Comparison of ENCODE assay signal across 23 cellular contexts in genomic region chr13:48315981-48316380, GRCh38. TPM values are rescaled to one million over a fixed set of nuclear protein-coding genes. Genes with fewer than 3 reads are reported as not detected.
DNase-seq lines count a peak whose midpoint lies in the region; ATAC-seq and TF ChIP-seq lines count a peak whose summit lies in the region.
"Had no signal": no experiment of that assay in that cellular context is flagged by ENCODE, and none has a peak within 500 bp of the region (broad histone marks: within the 10 kb centered on the region; RNA-seq: fewer than 3 reads in every experiment).

No MANE protein-coding gene starts in this region.

- H3K36me3 ChIP-seq in osteoblast (ENCODE audit: insufficient read depth, low read length), result peaks cover 12% of the 10 kb centered on the region
- no peaks in the 10 kb centered on the region for H3K36me3 ChIP-seq in MM.1S (replicated peaks; ENCODE audit: insufficient read depth, low read length)
- no peaks in the 10 kb centered on the region for H3K36me3 ChIP-seq in breast epithelium

- H3F3A ChIP-seq in MM.1S (ENCODE audit: insufficient read depth, low read length), result no peaks in the 10 kb centered on the region

- TF ChIP-seq POLR2A in breast epithelium (IDR thresholded peaks at IDR 0.05), result no peak

- H3K9me3 ChIP-seq in T-helper 17 cell (ENCODE audit: control insufficient read depth, low read length, poor library complexity, severe bottlenecking) (no peaks in the 10 kb centered on the region), osteoblast (ENCODE audit: low read depth, low read length) (no peaks in the 10 kb centered on the region), MM.1S (replicated peaks; ENCODE audit: insufficient read depth, low read length) (no peaks in the 10 kb centered on the region), breast epithelium (peaks cover 3 to 4% of the 10 kb centered on the region in 2 donors)

- H3K27ac Mint-ChIP-seq in activated naive CD8-positive, alpha-beta T cell treated with anti-CD3 and anti-CD28 coated beads for 36 hours, result peak overlapping the region; percentile 11
- no peak overlapping the region for H3K27ac Mint-ChIP-seq in activated naive CD8-positive, alpha-beta T cell treated with anti-CD3 and anti-CD28 coated beads, Interleukin-2, amount 50 U/mL, for 24 hours
- peak overlapping the region; percentile 81 for H3K27ac Mint-ChIP-seq in T-helper 17 cell
- H3K27ac Mint-ChIP-seq: CD8-positive, alpha-beta T cell had no signal

- ATAC-seq in activated naive CD8-positive, alpha-beta T cell treated with anti-CD3 and anti-CD28 coated beads, Interleukin-2, amount 50 U/mL, for 24 hours, result no peak
- ATAC-seq in T-helper 17 cell, result no peak
- ATAC-seq: CD8-positive, alpha-beta T cell had no signal

- H3K36me3 Mint-ChIP-seq in activated naive CD8-positive, alpha-beta T cell treated with anti-CD3 and anti-CD28 coated beads for 36 hours, result peaks cover 51% of the 10 kb centered on the region
- peaks cover 34% of the 10 kb centered on the region for H3K36me3 Mint-ChIP-seq in activated naive CD8-positive, alpha-beta T cell treated with anti-CD3 and anti-CD28 coated beads, Interleukin-2, amount 50 U/mL, for 24 hours (ENCODE audit: low read depth)
- H3K36me3 Mint-ChIP-seq in T-helper 17 cell (ENCODE audit: low read depth), result peaks cover 8% of the 10 kb centered on the region

- no peak overlapping the region for H2AFZ ChIP-seq in osteoblast (ENCODE audit: low read length)
- H2AFZ ChIP-seq in MM.1S (ENCODE audit: low read length), result no peak overlapping the region
- H2AFZ ChIP-seq: GM23248 had no signal

- H3K79me2 ChIP-seq in osteoblast (ENCODE audit: insufficient read depth, low read length) (peaks cover 71% of the 10 kb centered on the region), MM.1S (ENCODE audit: low read length) (no peaks in the 10 kb centered on the region)

- H4K20me1 ChIP-seq in osteoblast (ENCODE audit: insufficient read depth, low read length) (peaks cover 3% of the 10 kb centered on the region), MM.1S (ENCODE audit: insufficient read depth, low read length) (no peaks in the 10 kb centered on the region)

- peaks cover 30% of the 10 kb centered on the region for H3K4me1 Mint-ChIP-seq in activated naive CD8-positive, alpha-beta T cell treated with anti-CD3 and anti-CD28 coated beads for 36 hours
- peaks cover 35% of the 10 kb centered on the region for H3K4me1 Mint-ChIP-seq in activated naive CD8-positive, alpha-beta T cell treated with anti-CD3 and anti-CD28 coated beads, Interleukin-2, amount 50 U/mL, for 24 hours
- peaks cover 35% of the 10 kb centered on the region for H3K4me1 Mint-ChIP-seq in T-helper 17 cell

- no peaks in the 10 kb centered on the region for H3K9me2 ChIP-seq in MM.1S (replicated peaks; ENCODE audit: insufficient read depth, low read length)

- peaks cover 4% of the 10 kb centered on the region for H3K9me3 Mint-ChIP-seq in activated naive CD8-positive, alpha-beta T cell treated with anti-CD3 and anti-CD28 coated beads for 36 hours
- H3K9me3 Mint-ChIP-seq in activated naive CD8-positive, alpha-beta T cell treated with anti-CD3 and anti-CD28 coated beads, Interleukin-2, amount 50 U/mL, for 24 hours, result no peaks in the 10 kb centered on the region
- H3K9me3 Mint-ChIP-seq: CD8-positive, alpha-beta T cell had no signal

- H3K4me3 ChIP-seq in osteoblast (ENCODE audit: insufficient read depth, low read length) (no peak overlapping the region), MM.1S (ENCODE audit: low read length) (no peak overlapping the region), breast epithelium (peak overlapping the region in 1 of 3 donors; percentile 2)
- H3K4me3 ChIP-seq: GM23248, Peyer's patch, SJSA1 had no signal

- no peak overlapping the region for H3K9ac ChIP-seq in MM.1S (ENCODE audit: low read length)
- H3K9ac ChIP-seq: GM23248 had no signal

- intact Hi-C loops in breast epithelium (cut with DNase I; ENCODE audit: low total_unique reads), result no loop called here

- H3K27me3 ChIP-seq in osteoblast (ENCODE audit: insufficient read depth, low read length) (no peaks in the 10 kb centered on the region), MM.1S (replicated peaks; ENCODE audit: insufficient read depth, low read length) (no peaks in the 10 kb centered on the region), breast epithelium (no peaks in the 10 kb centered on the region)
- H3K27me3 ChIP-seq: Peyer's patch, SJSA1 had no signal

- H3K27me3 Mint-ChIP-seq in activated naive CD8-positive, alpha-beta T cell treated with anti-CD3 and anti-CD28 coated beads for 36 hours, result no peaks in the 10 kb centered on the region
- H3K27me3 Mint-ChIP-seq in activated naive CD8-positive, alpha-beta T cell treated with anti-CD3 and anti-CD28 coated beads, Interleukin-2, amount 50 U/mL, for 24 hours, result no peaks in the 10 kb centered on the region
- H3K27me3 Mint-ChIP-seq in T-helper 17 cell, result no peaks in the 10 kb centered on the region

- H3K4me3 Mint-ChIP-seq in activated naive CD8-positive, alpha-beta T cell treated with anti-CD3 and anti-CD28 coated beads for 36 hours, result no peak overlapping the region
- H3K4me3 Mint-ChIP-seq in activated naive CD8-positive, alpha-beta T cell treated with anti-CD3 and anti-CD28 coated beads, Interleukin-2, amount 50 U/mL, for 24 hours, result no peak overlapping the region
- no peak overlapping the region for H3K4me3 Mint-ChIP-seq in T-helper 17 cell
- H3K4me3 Mint-ChIP-seq: CD8-positive, alpha-beta T cell had no signal

- H3K4me1 ChIP-seq in osteoblast (ENCODE audit: insufficient read depth, low read length) (no peaks in the 10 kb centered on the region), MM.1S (ENCODE audit: low read length) (no peaks in the 10 kb centered on the region), breast epithelium (no peaks in the 10 kb centered on the region)
- H3K4me1 ChIP-seq: Peyer's patch, SJSA1 had no signal

- H3K27ac ChIP-seq in osteoblast (ENCODE audit: low read depth, low read length) (no peak overlapping the region), MM.1S (ENCODE audit: low read length) (no peak overlapping the region), breast epithelium (no peak overlapping the region)
- H3K27ac ChIP-seq: GM23248, Peyer's patch, SJSA1 had no signal

- DNase-seq in activated naive CD8-positive, alpha-beta T cell treated with anti-CD3 and anti-CD28 coated beads for 36 hours, result no peak
- DNase-seq in activated naive CD8-positive, alpha-beta T cell treated with anti-CD3 and anti-CD28 coated beads, Interleukin-2, amount 50 U/mL, for 24 hours, result no peak
- no peak for DNase-seq in T-helper 17 cell
- DNase-seq in foreskin melanocyte, result peak; percentile 64
- DNase-seq in osteoblast (ENCODE audit: insufficient read length, low spot score, missing footprints), result peak; percentile 39
- DNase-seq in MM.1S, result no peak
- no peak for DNase-seq in breast epithelium (ENCODE audit: low spot score in 2 of 2)
- DNase-seq in GM19240 (ENCODE audit: insufficient read length, low spot score), result no peak
- DNase-seq: 8988T; C1 segment of cervical spinal cord; CD8-positive, alpha-beta T cell; GM23248; HCEC 1CT; KG1; MV-4-11; NCI-H1105 treated with DMSO at 0.1 percent for 48 hours; NCI-H2029 treated with DMSO at 0.1 percent for 48 hours; NCI-H2171; NCI-H345; NCI-H524 treated with DMSO at 0.1 percent for 48 hours; NCI-H82; Peyer's patch had no signal

- no peak for TF ChIP-seq CTCF in osteoblast (IDR thresholded peaks at IDR 0.05; ENCODE audit: extremely low read depth, low read depth, low read length)
- no peak for TF ChIP-seq CTCF in MM.1S (IDR thresholded peaks at IDR 0.05; ENCODE audit: low read length)
- no peak for TF ChIP-seq CTCF in breast epithelium (IDR thresholded peaks at IDR 0.05)

- H3K4me2 ChIP-seq in osteoblast (ENCODE audit: insufficient read depth, low read length) (no peak overlapping the region), MM.1S (ENCODE audit: low read depth, low read length) (no peak overlapping the region)

RNA-seq across cellular contexts. Expression of gene RB1, which starts 12.4 kb away (rescaled TPM):
- total RNA-seq in activated naive CD8-positive, alpha-beta T cell treated with anti-CD3 and anti-CD28 coated beads for 36 hours, result 10 to 100 TPM; 33.0 to 33.7 TPM
- total RNA-seq in T-helper 17 cell (10 to 100 TPM; 15.9 to 16.2 TPM), osteoblast (29.8 and 33.3 TPM in 2 replicates), breast epithelium (10 to 100 TPM; 24.0 to 45.2 (median 43.6) TPM)

Comparison
In these comparisons a context has a peak if more than half of its experiments do, and no peak if none do; other contexts are left out.
1. DNase-seq: peak in foreskin melanocyte (single experiment) and osteoblast (single experiment); none in activated naive CD8-positive, alpha-beta T cell treated with anti-CD3 and anti-CD28 coated beads for 36 hours (single experiment), activated naive CD8-positive, alpha-beta T cell treated with anti-CD3 and anti-CD28 coated beads, Interleukin-2, amount 50 U/mL, for 24 hours (single experiment), T-helper 17 cell (0 of 3), MM.1S (single experiment), breast epithelium (0 of 2) and GM19240 (single experiment).